8 cellular contexts compared by ENCODE assay signal in the genomic region with DNA sequence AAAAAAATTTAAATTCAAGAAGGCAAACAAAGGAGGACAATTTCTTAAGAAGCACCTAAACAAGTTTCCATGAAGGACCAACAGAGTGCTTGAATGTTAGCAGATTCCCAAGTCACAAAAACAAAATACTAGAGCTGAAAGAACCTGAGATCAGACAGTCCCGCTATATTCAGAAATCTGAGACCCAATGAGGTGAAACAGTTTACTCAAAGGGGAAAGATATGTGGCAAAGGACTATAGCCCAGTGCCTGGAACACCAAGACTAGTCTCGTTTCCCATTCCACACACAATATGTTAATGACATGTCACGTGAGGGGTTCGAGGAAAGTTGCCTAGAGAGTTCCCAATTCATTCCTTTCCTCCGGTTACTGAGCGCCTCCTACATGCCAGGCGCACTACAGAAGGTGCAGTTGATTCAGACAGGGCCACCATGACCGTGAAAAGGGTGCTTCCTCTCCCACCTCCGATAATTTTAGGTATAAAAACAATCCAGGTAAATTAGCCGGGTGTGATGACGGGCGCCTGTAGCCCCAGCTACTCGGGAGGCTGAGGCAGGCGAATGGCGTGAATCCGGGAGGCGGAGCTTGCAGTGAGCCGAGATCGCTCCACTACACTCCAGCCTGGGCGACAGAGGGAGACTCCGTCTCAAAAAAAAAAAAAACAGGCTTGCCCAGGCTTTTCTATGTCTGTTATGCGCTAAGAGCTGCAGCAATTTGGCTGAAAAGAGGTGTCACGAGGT. TPM values are rescaled to one million over a fixed set of nuclear protein-coding genes. Genes with fewer than 3 reads are reported as not detected.
A peak's percentile ranks its signal among the peaks of the same experiment; 100 is the strongest.
DNase-seq lines count a peak whose midpoint lies in the region; ATAC-seq and TF ChIP-seq lines count a peak whose summit lies in the region.

No MANE protein-coding gene starts in this region.

- CTCF ChIA-PET in IMR-90 (lab: Yijun Ruan, JAX): interaction anchor here (0.5 to 0.6 kb wide), 2 partner anchors 367 to 1525 kb away, joined by 3 read pairs; no protein-coding TSS in a partner anchor
- CTCF ChIA-PET in Panc1 (lab: Charles Lee): interaction anchor here (0.7 to 1.2 kb wide), 2 partner anchors 90 to 324 kb away, joined by 3 to 7 read pairs; no protein-coding TSS in a partner anchor

- H3K23ac ChIP-seq in IMR-90 (ENCODE audit: low read depth, low read length): peak overlapping the region; percentile 79

- peak overlapping the region; percentile 86 for H2AK9ac ChIP-seq in IMR-90 (replicated peaks; ENCODE audit: low read depth, low read length, poor library complexity)

- peak overlapping the region; percentile 35 for H3K27ac ChIP-seq in IMR-90 (ENCODE audit: insufficient read depth, low read length)
- peak overlapping the region; percentile 85 for H3K27ac ChIP-seq in Panc1 (ENCODE audit: low read length)

- H3K18ac ChIP-seq in IMR-90 (ENCODE audit: low read depth, low read length): no peak overlapping the region; the same call in 1 of the 2 replicates

- no peaks in the 10 kb centered on the region for H3K27me3 Mint-ChIP-seq in activated T-helper 17 cell treated with anti-CD3 and anti-CD28 coated beads, Interleukin-2, amount 50 U/mL, for 72 hours
- no peaks in the 10 kb centered on the region for H3K27me3 Mint-ChIP-seq in nephron (ENCODE audit: low read depth)

- peak overlapping the region; percentile 94 for H3K27ac Mint-ChIP-seq in activated T-helper 17 cell treated with anti-CD3 and anti-CD28 coated beads, Interleukin-2, amount 50 U/mL, for 72 hours
- peak overlapping the region; percentile 96 to 99 (median 99) for H3K27ac Mint-ChIP-seq in nephron

- peaks cover 15 to 24% of the 10 kb centered on the region in 2 experiments for H3K79me1 ChIP-seq in IMR-90 (ENCODE audit: low read depth in 1 of 2, low read length in 2 of 2)

- H3K36me3 ChIP-seq in IMR-90 (ENCODE audit: control insufficient read depth, insufficient read depth, low read length) (no peaks in the 10 kb centered on the region), Panc1 (ENCODE audit: control insufficient read depth, insufficient read depth, low read length) (no peaks in the 10 kb centered on the region; the same call in 1 of the 2 replicates)

- H2BK15ac ChIP-seq in IMR-90 (ENCODE audit: low read depth, low read length): no peak overlapping the region

- H4K5ac ChIP-seq in IMR-90 (ENCODE audit: low read depth, low read length): peak overlapping the region; percentile 55; the same call in 1 of the 2 replicates

- ATAC-seq in GM21717 (IDR thresholded peaks at IDR 0.05; ENCODE audit: unreplicated experiment) (peak; percentile 46), IMR-90 (ENCODE audit: low read depth) (peak; percentile 61), Panc1 (peak; percentile 72)
- peak; percentile 78 for ATAC-seq in activated T-helper 17 cell treated with anti-CD3 and anti-CD28 coated beads, Interleukin-2, amount 50 U/mL, for 72 hours (replicated peaks)

- peak overlapping the region; percentile 66 for H3K4me3 ChIP-seq in IMR-90 (ENCODE audit: insufficient read depth, low read depth, low read length)
- peak overlapping the region; percentile 78 to 97 for H3K4me3 ChIP-seq in Panc1 (ENCODE audit: low read depth in 2 of 2, low read length in 2 of 2)

- peak overlapping the region; percentile 16 for H2BK5ac ChIP-seq in IMR-90 (ENCODE audit: low read depth, low read length, poor library complexity, severe bottlenecking)

- no peak overlapping the region for H2BK20ac ChIP-seq in IMR-90 (ENCODE audit: low read depth, low read length)

- no peak for TF ChIP-seq POLR2A in IMR-90 (IDR thresholded peaks at IDR 0.05; ENCODE audit: low read depth, low read length)

- peak overlapping the region; percentile 65 for H3K9ac ChIP-seq in IMR-90 (ENCODE audit: low read depth, low read length)

- H3K27me3 ChIP-seq in IMR-90 (ENCODE audit: control insufficient read depth, insufficient read depth, low read length): no peaks in the 10 kb centered on the region
- H3K27me3 ChIP-seq in Panc1 (ENCODE audit: control insufficient read depth, insufficient read depth, low read length): no peaks in the 10 kb centered on the region

- POLR2A ChIA-PET in IMR-90 (lab: Charles Lee; ENCODE audit: unreplicated experiment) (interaction anchor here (0.7 kb wide), 1 partner anchor 12 kb away, joined by 4 read pairs; no protein-coding TSS in a partner anchor), Panc1 (lab: Charles Lee) (interaction anchor here (0.6 to 1.2 kb wide), 4 partner anchors 16 to 1153 kb away, joined by 3 to 9 read pairs (median 6); no protein-coding TSS in a partner anchor)

- H3K9me3 ChIP-seq in IMR-90 (ENCODE audit: control insufficient read depth, insufficient read depth, low read length): no peaks in the 10 kb centered on the region
- no peaks in the 10 kb centered on the region for H3K9me3 ChIP-seq in Panc1 (ENCODE audit: control insufficient read depth, insufficient read depth, low read depth, low read length)

- H3K4me2 ChIP-seq in IMR-90 (ENCODE audit: low read depth, low read length): peak overlapping the region; percentile 75

- peak overlapping the region; percentile 51 for H2BK120ac ChIP-seq in IMR-90 (ENCODE audit: low read depth, low read length)

- peaks cover 10% of the 10 kb centered on the region for H3K4me1 Mint-ChIP-seq in activated T-helper 17 cell treated with anti-CD3 and anti-CD28 coated beads, Interleukin-2, amount 50 U/mL, for 72 hours
- H3K4me1 Mint-ChIP-seq in nephron: peaks cover 51% of the 10 kb centered on the region

- no peaks in the 10 kb centered on the region for H3K36me3 Mint-ChIP-seq in activated T-helper 17 cell treated with anti-CD3 and anti-CD28 coated beads, Interleukin-2, amount 50 U/mL, for 72 hours (ENCODE audit: low read depth)
- no peaks in the 10 kb centered on the region for H3K36me3 Mint-ChIP-seq in nephron (ENCODE audit: low read depth)

- in situ Hi-C loops in IMR-90 (cut with MboI; ENCODE audit: low sequenced_read_pairs): no loop called here
- in situ Hi-C loops in Panc1 (cut with HindIII; ENCODE audit: low pct_unique_long_range_greater_than_20kb, low sequenced_read_pairs): no loop called here

- peak; percentile 48 for DNase-seq in DMS153 treated with DMSO at 0.1 percent for 48 hours (lab: John Stamatoyannopoulos, UW; ENCODE audit: unreplicated experiment)
- peak; percentile 59 for DNase-seq in IMR-90
- peak; percentile 70 for DNase-seq in Panc1 (ENCODE audit: low read depth, low spot score)
- peak; percentile 32 for DNase-seq in fibroblast of the conjunctiva (ENCODE audit: low read depth)
- DNase-seq in superior temporal gyrus (ENCODE audit: extremely low spot score): peak; percentile 84

- BruUV-seq in IMR-90 (replicated peaks; lab: Mats Ljungman, UMichigan) (no TSS peak), Panc1 (replicated peaks; lab: Mats Ljungman, UMichigan) (TSS peak; percentile 90)

- no peaks in the 10 kb centered on the region for H3K9me3 Mint-ChIP-seq in activated T-helper 17 cell treated with anti-CD3 and anti-CD28 coated beads, Interleukin-2, amount 50 U/mL, for 72 hours
- H3K9me3 Mint-ChIP-seq in nephron: no peaks in the 10 kb centered on the region

- H4K20me1 ChIP-seq in IMR-90 (ENCODE audit: insufficient read depth, low read length): no peaks in the 10 kb centered on the region

- peak overlapping the region; percentile 94 for H3K4me3 Mint-ChIP-seq in activated T-helper 17 cell treated with anti-CD3 and anti-CD28 coated beads, Interleukin-2, amount 50 U/mL, for 72 hours
- peak overlapping the region; percentile 99 to 100 (median 100) for H3K4me3 Mint-ChIP-seq in nephron

- TF ChIP-seq RAD21 in IMR-90 (IDR thresholded peaks at IDR 0.05; ENCODE audit: low read length): peak; percentile 29; the same call in 1 of the 2 replicates

- H3K14ac ChIP-seq in IMR-90 (replicated peaks; ENCODE audit: low read depth, low read length): peak overlapping the region; percentile 53

- intact Hi-C loops in IMR-90 (cut with micrococcal nuclease): loop anchor here (1.0 kb wide), 1 partner anchor 629 kb away; no protein-coding TSS in a partner anchor
- intact Hi-C loops in Panc1 (cut with micrococcal nuclease; ENCODE audit: unreplicated experiment): no loop called here

- peak overlapping the region; percentile 71 for H3K4ac ChIP-seq in IMR-90 (ENCODE audit: low read depth, low read length)

- no CpG with 5 or more reads among the region's 23 CpGs for WGBS in IMR-90 (ENCODE audit: extremely low coverage in 2 of 2, insufficient read length in 1 of 2), 2 experiments

- TF ChIP-seq CTCF in IMR-90 (conservative IDR thresholded peaks at IDR 0.05; ENCODE audit: low read depth, low read length) (peak; percentile 31; the same call in 1 of the 2 replicates), Panc1 (IDR thresholded peaks at IDR 0.05) (peak; percentile 65), nephron (IDR thresholded peaks at IDR 0.05; ENCODE audit: unreplicated experiment in 3 of 3) (peak; percentile 22 to 28 (median 27))

- peak overlapping the region; percentile 46 for H2AK5ac ChIP-seq in IMR-90 (ENCODE audit: low read depth, low read length)

- peaks cover 4% of the 10 kb centered on the region for H3K4me1 ChIP-seq in IMR-90 (ENCODE audit: control insufficient read depth, insufficient read depth, low read length)
- H3K4me1 ChIP-seq in Panc1 (ENCODE audit: control insufficient read depth, insufficient read depth, low read length): peaks cover 14% of the 10 kb centered on the region

- H4K91ac ChIP-seq in IMR-90 (ENCODE audit: insufficient read depth, low read depth, low read length): peak overlapping the region; percentile 35

- peak overlapping the region; percentile 22; the same call in 1 of the 2 replicates for H3K56ac ChIP-seq in IMR-90 (ENCODE audit: extremely low read depth, insufficient read depth, low read length)

- peak overlapping the region; percentile 4 to 91 for H4K8ac ChIP-seq in IMR-90 (ENCODE audit: low read depth in 2 of 2, low read length in 2 of 2)

- dilution Hi-C loops in IMR-90 (cut with HindIII; ENCODE audit: low sequenced_read_pairs, unreplicated experiment): no loop called here

- peak overlapping the region; percentile 98 for H2AFZ ChIP-seq in IMR-90 (replicated peaks; ENCODE audit: low read length, poor library complexity)

- 0 out of 2 replicates have a peak, but pooled peaks cover 4% of the 10 kb centered on the region for H3K9me1 ChIP-seq in IMR-90 (ENCODE audit: insufficient read depth, low read length)

RNA-seq across cellular contexts. Expression of a gene that starts 0.6 kb away (rescaled TPM):
- total RNA-seq in IMR-90 (2012; rRNA removed) (14.7 and 20.6 TPM in 2 replicates), Panc1 (2021; ENCODE audit: unreplicated experiment) (9.7 TPM)
- polyA plus RNA-seq in IMR-90 (2012; rRNA removed): 2.9 and 3.5 TPM in 2 replicates
- polyA plus RNA-seq in IMR-90 (2012; cell fraction: cytosol; rRNA removed): 0.44 and 0.71 TPM in 2 replicates
- 0.44 and 2.1 TPM in 2 replicates for polyA plus RNA-seq in IMR-90 (2012; cell fraction: nucleus; rRNA removed; ENCODE audit: low replicate concordance)
- polyA plus RNA-seq in Panc1 (2012; ENCODE audit: insufficient read length): 3.2 TPM
- 10 to 100 TPM; 10.9 to 17.1 TPM for total RNA-seq in activated T-helper 17 cell treated with anti-CD3 and anti-CD28 coated beads, Interleukin-2, amount 50 U/mL, for 72 hours

RNA-seq across cellular contexts. Expression of a gene that starts 41.0 kb away (rescaled TPM):
- 13.3 and 32.4 TPM in 2 replicates for total RNA-seq in IMR-90 (2012; rRNA removed)
- polyA plus RNA-seq in IMR-90 (2012; rRNA removed): 8.1 TPM in 2 replicates
- 4.3 and 5.8 TPM in 2 replicates for polyA plus RNA-seq in IMR-90 (2012; cell fraction: cytosol; rRNA removed)
- polyA plus RNA-seq in IMR-90 (2012; cell fraction: nucleus; rRNA removed; ENCODE audit: low replicate concordance): 4.3 and 9.3 TPM in 2 replicates
- total RNA-seq in Panc1 (2021; ENCODE audit: unreplicated experiment): 14.0 TPM
- polyA plus RNA-seq in Panc1 (2012; ENCODE audit: insufficient read length): 8.1 TPM
- total RNA-seq in activated T-helper 17 cell treated with anti-CD3 and anti-CD28 coated beads, Interleukin-2, amount 50 U/mL, for 72 hours: 10 to 100 TPM; 15.9 to 16.6 TPM

Comparison
In these comparisons a context has a peak if more than half of its experiments do, and no peak if none do; other contexts are left out.
1. Peak in every context shown above with its lines: DNase-seq, ATAC-seq, H3K4me3 ChIP-seq and H3K27ac ChIP-seq.
2. DNase-seq: peak in every context shown above with its lines; median percentile 84 in superior temporal gyrus; 70 in Panc1; 59 in IMR-90; 48 in DMS153 treated with DMSO at 0.1 percent for 48 hours; 32 in fibroblast of the conjunctiva.